In genomic region chr9:91273853-91274552, GRCh38 we compare ENCODE assay signal across 9 cellular contexts.
A peak's percentile ranks its signal among the peaks of the same experiment; 100 is the strongest.
DNase-seq lines count a peak whose midpoint lies in the region; ATAC-seq, FAIRE-seq and TF ChIP-seq lines count a peak whose summit lies in the region.
"Had no signal": no experiment of that assay in that cellular context is flagged by ENCODE, and none has a peak within 500 bp of the region (broad histone marks: within the 10 kb centered on the region; RNA-seq: fewer than 3 reads in every experiment).

No MANE protein-coding gene starts in this region.

- H3K9me3 Mint-ChIP-seq in natural killer cell treated with Interleukin-12 subunit alpha and Interleukin-12 subunit beta and Interleukin-15 and Interleukin-18, amount 100 ng/mL, for 72 hours: no peaks in the 10 kb centered on the region

- peak overlapping the region; percentile 70 to 79 for H3K27ac Mint-ChIP-seq in natural killer cell treated with Interleukin-12 subunit alpha and Interleukin-12 subunit beta and Interleukin-15 and Interleukin-18, amount 100 ng/mL, for 72 hours

- DNase-seq in GM19239 (ENCODE audit: insufficient read length, low spot score): peak; percentile 7
- DNase-seq in astrocyte of the cerebellum (ENCODE audit: low read depth): peak; percentile 13
- DNase-seq in natural killer cell treated with Interleukin-12 subunit alpha and Interleukin-12 subunit beta and Interleukin-15 and Interleukin-18, amount 100 ng/mL, for 72 hours (ENCODE audit: low spot score): no peak
- no peak for DNase-seq in NCI-H2171 (lab: John Stamatoyannopoulos, UW)
- no peak for DNase-seq in iPS-NIHi11 (ENCODE audit: low spot score)
- DNase-seq in T-helper 9 cell: no peak

- H3K4me3 Mint-ChIP-seq in natural killer cell treated with Interleukin-12 subunit alpha and Interleukin-12 subunit beta and Interleukin-15 and Interleukin-18, amount 100 ng/mL, for 72 hours: peak overlapping the region; percentile 36

- no peak for TF ChIP-seq CTCF in astrocyte of the cerebellum (IDR thresholded peaks at IDR 0.05; ENCODE audit: low read depth, low read length, missing control alignments)

- H3K4me3 ChIP-seq in astrocyte of the cerebellum (ENCODE audit: low read depth, low read length): no peak overlapping the region
- H3K4me3 ChIP-seq: thoracic aorta had no signal

- no peaks in the 10 kb centered on the region for H3K27me3 Mint-ChIP-seq in natural killer cell treated with Interleukin-12 subunit alpha and Interleukin-12 subunit beta and Interleukin-15 and Interleukin-18, amount 100 ng/mL, for 72 hours

- ATAC-seq in HG03378 (IDR thresholded peaks at IDR 0.05; ENCODE audit: unreplicated experiment) (peak; percentile 63), GM21360 (IDR thresholded peaks at IDR 0.05; ENCODE audit: unreplicated experiment) (no peak)
- ATAC-seq in natural killer cell treated with Interleukin-12 subunit alpha and Interleukin-12 subunit beta and Interleukin-15 and Interleukin-18, amount 100 ng/mL, for 72 hours: peak; percentile 75 to 87

- peak; percentile 81 for FAIRE-seq in GM19239 (lab: Jason Lieb, UNC)

- peaks cover 14 to 17% of the 10 kb centered on the region in 2 donors for H3K4me1 Mint-ChIP-seq in natural killer cell treated with Interleukin-12 subunit alpha and Interleukin-12 subunit beta and Interleukin-15 and Interleukin-18, amount 100 ng/mL, for 72 hours (ENCODE audit: low read depth in 2 of 2)

- in situ Hi-C loops in astrocyte of the cerebellum (cut with HindIII; ENCODE audit: low sequenced_read_pairs): no loop called here

- H3K36me3 Mint-ChIP-seq in natural killer cell treated with Interleukin-12 subunit alpha and Interleukin-12 subunit beta and Interleukin-15 and Interleukin-18, amount 100 ng/mL, for 72 hours: no peaks in the 10 kb centered on the region

Comparison
In these comparisons a context has a peak if more than half of its experiments do, and no peak if none do; other contexts are left out.
1. DNase-seq: peak in GM19239 (single experiment) and astrocyte of the cerebellum (single experiment); none in natural killer cell treated with Interleukin-12 subunit alpha and Interleukin-12 subunit beta and Interleukin-15 and Interleukin-18, amount 100 ng/mL, for 72 hours (single experiment), NCI-H2171 (single experiment), iPS-NIHi11 (single experiment) and T-helper 9 cell (single experiment).